In the genomic region with DNA sequence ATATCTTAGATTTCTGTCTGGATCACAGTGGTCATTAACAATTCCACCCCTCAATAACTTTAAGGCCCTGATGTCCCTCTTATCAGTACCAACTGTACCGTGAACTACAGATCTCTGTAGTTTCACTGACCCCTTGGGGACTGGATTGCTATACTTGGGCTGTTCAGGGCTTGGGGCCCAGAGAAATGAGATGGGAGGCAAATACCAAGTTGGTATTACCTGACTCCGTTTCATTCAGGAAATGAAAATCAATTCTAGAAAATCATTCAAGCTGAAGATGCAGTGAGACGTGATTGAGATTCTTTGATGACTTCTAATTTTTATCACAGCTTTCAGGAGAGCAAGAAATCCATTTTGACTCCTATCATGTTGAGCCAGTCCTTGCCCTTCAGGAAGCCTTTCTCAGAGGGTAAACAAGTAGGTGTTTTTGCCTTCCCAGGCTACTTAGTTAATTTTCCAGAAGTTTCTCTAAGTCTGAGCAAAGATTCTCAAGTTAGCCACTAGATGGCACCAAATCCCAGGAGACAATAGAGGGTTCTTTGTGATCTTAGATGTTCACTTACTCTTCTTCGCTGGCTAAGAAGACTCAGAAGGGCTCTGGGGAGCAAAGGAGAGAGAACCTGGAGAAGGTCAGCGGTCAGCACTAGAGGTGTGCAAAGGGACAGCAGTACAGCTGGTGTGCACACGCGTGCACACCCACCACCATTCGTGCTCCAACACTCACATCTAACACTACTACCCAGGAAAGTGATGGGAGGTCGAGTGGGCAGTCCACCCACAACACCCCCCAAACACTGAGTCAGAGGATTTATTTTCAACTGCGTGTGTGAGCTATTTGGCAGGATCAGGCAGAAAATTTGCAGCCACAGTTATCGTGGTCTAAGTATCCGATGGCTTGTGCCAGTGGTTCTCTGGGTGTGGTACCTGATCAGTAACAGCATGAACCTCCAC, we compare ENCODE assay signal across 8 cellular contexts. TPM values are rescaled to one million over a fixed set of nuclear protein-coding genes. Genes with fewer than 3 reads are reported as not detected.
DNase-seq lines count a peak whose midpoint lies in the region; ATAC-seq and TF ChIP-seq lines count a peak whose summit lies in the region.

No MANE protein-coding gene starts in this region.

- peak overlapping the region; percentile 85 for H3K27ac Mint-ChIP-seq in CD8-positive, alpha-beta T cell

- H3K36me3 ChIP-seq in CD8-positive, alpha-beta T cell (ENCODE audit: insufficient read depth, low read length) = no peaks in the 10 kb centered on the region

- peak overlapping the region; percentile 55 for H3K4me3 Mint-ChIP-seq in CD8-positive, alpha-beta T cell

- ATAC-seq in CD8-positive, alpha-beta T cell = peak; percentile 79
- ATAC-seq in GM18873 (IDR thresholded peaks at IDR 0.05; ENCODE audit: low FRiP score, unreplicated experiment) (peak; percentile 57), HG03108 (IDR thresholded peaks at IDR 0.05; ENCODE audit: unreplicated experiment) (peak; percentile 49)

- POLR2A ChIA-PET in CD8-positive, alpha-beta T cell (lab: Charles Lee) = interaction anchor here (1.1 kb wide), 1 partner anchor 25 kb away, joined by 4 read pairs; the partner anchor contains the start of gene RPL36A

- intact Hi-C loops in CD8-positive, alpha-beta T cell (cut with DNase I, micrococcal nuclease) = loop anchor here (1.0 to 10.0 kb wide), 8 partner anchors 67 to 1799 kb away; partner anchors contain the start of genes BEX4 (in 1 of the 2) and BEX5 (in 1 of the 2)

- no peak overlapping the region for H3K4me3 ChIP-seq in CD8-positive, alpha-beta T cell (ENCODE audit: low read depth, low read length)
- H3K4me3 ChIP-seq in fibroblast of villous mesenchyme (ENCODE audit: low read depth, low read length) = no peak overlapping the region

- H3K4me1 ChIP-seq in CD8-positive, alpha-beta T cell (ENCODE audit: insufficient read depth, low read length) = peaks cover 22% of the 10 kb centered on the region

- peaks cover 59% of the 10 kb centered on the region for H3K4me1 Mint-ChIP-seq in CD8-positive, alpha-beta T cell (ENCODE audit: low read depth)

- H3K27me3 ChIP-seq in CD8-positive, alpha-beta T cell (ENCODE audit: insufficient read depth, low read length) = no peaks in the 10 kb centered on the region

- TF ChIP-seq CTCF in CD8-positive, alpha-beta T cell (IDR thresholded peaks at IDR 0.05) = peak; percentile 57
- peak; percentile 69 for TF ChIP-seq CTCF in fibroblast of villous mesenchyme (IDR thresholded peaks at IDR 0.05; ENCODE audit: insufficient read depth, low read depth, low read length)

- H3K9me3 Mint-ChIP-seq in CD8-positive, alpha-beta T cell = no peaks in the 10 kb centered on the region

- DNase-seq in CD8-positive, alpha-beta T cell = peak in 3 of 7 experiments; percentile 11 to 38 (median 14)
- DNase-seq in NCI-H2227 (lab: John Stamatoyannopoulos, UW; ENCODE audit: unreplicated experiment) = peak; percentile 81
- peak; percentile 21 for DNase-seq in activated CD8-positive, alpha-beta memory T cell treated with anti-CD3 and anti-CD28 coated beads, Interleukin-2, amount 50 U/mL, for 4 hours
- peak; percentile 85 for DNase-seq in fibroblast of villous mesenchyme (ENCODE audit: low read depth)
- DNase-seq in occipital lobe (lab: John Stamatoyannopoulos, UW) = peak; percentile 3
- no peak for DNase-seq in GF-D8 (lab: John Stamatoyannopoulos, UW)

- H3K9me3 ChIP-seq in CD8-positive, alpha-beta T cell (ENCODE audit: low read length) = no peaks in the 10 kb centered on the region

- H3K36me3 Mint-ChIP-seq in CD8-positive, alpha-beta T cell = peaks cover 26% of the 10 kb centered on the region

- CTCF ChIA-PET in CD8-positive, alpha-beta T cell (lab: Charles Lee) = interaction anchor here (0.7 to 3.0 kb wide), 9 partner anchors 12 to 388 kb away, joined by 3 to 12 read pairs (median 5); partner anchors contain the start of genes RPL36A and TIMM8A

- H3K27ac ChIP-seq in CD8-positive, alpha-beta T cell (ENCODE audit: low read depth, low read length) = no peak overlapping the region

- H3K27me3 Mint-ChIP-seq in CD8-positive, alpha-beta T cell (ENCODE audit: low read depth) = no peaks in the 10 kb centered on the region

RNA-seq across cellular contexts. Expression of gene HNRNPH2, which starts 7.4 kb away (rescaled TPM):
- total RNA-seq in CD8-positive, alpha-beta T cell = 10 to 100 TPM; 43.2 to 47.3 TPM
- 57.3 and 74.7 TPM in 2 replicates for total RNA-seq in fibroblast of villous mesenchyme
- 92.5 TPM for total RNA-seq in occipital lobe

RNA-seq across cellular contexts. Expression of gene GLA, which starts 7.7 kb away (rescaled TPM):
- total RNA-seq in CD8-positive, alpha-beta T cell = 10 to 100 TPM; 31.7 to 32.0 TPM
- total RNA-seq in fibroblast of villous mesenchyme (31.2 and 45.8 TPM in 2 replicates), occipital lobe (20.7 TPM)

RNA-seq across cellular contexts. Expression of gene RPL36A, which starts 24.6 kb away (rescaled TPM):
- 100 to 1,000 TPM; 308 to 378 TPM for total RNA-seq in CD8-positive, alpha-beta T cell
- total RNA-seq in fibroblast of villous mesenchyme (103 and 132 TPM in 2 replicates), occipital lobe (287 TPM)

RNA-seq across cellular contexts. Expression of gene BTK, which starts 29.5 kb away (rescaled TPM):
- 1 to 10 TPM; 1.3 to 1.4 TPM for total RNA-seq in CD8-positive, alpha-beta T cell
- total RNA-seq in fibroblast of villous mesenchyme = not detected in 2 replicates
- total RNA-seq in occipital lobe = 0.94 TPM
